Comparison of ENCODE assay signal across 24 cellular contexts in genomic region chr6:84758486-84758885, GRCh38. TPM values are rescaled to one million over a fixed set of nuclear protein-coding genes. Genes with fewer than 3 reads are reported as not detected.
A peak's percentile ranks its signal among the peaks of the same experiment; 100 is the strongest.
DNase-seq lines count a peak whose midpoint lies in the region; TF ChIP-seq lines count a peak whose summit lies in the region.
"Had no signal": no experiment of that assay in that cellular context is flagged by ENCODE, and none has a peak within 500 bp of the region (broad histone marks: within the 10 kb centered on the region; RNA-seq: fewer than 3 reads in every experiment).

No MANE protein-coding gene starts in this region.

- no peaks in the 10 kb centered on the region for H3K27me3 ChIP-seq in adipocyte (replicated peaks; ENCODE audit: control insufficient read depth, insufficient read depth, low read length)
- H3K27me3 ChIP-seq in skeletal muscle satellite cell (ENCODE audit: control insufficient read depth, insufficient read depth, low read length): no peaks in the 10 kb centered on the region
- peaks cover 18% of the 10 kb centered on the region for H3K27me3 ChIP-seq in H9 (ENCODE audit: insufficient read depth, low read length)

- no peaks in the 10 kb centered on the region for H3K79me2 ChIP-seq in H9 (ENCODE audit: insufficient read depth, low read length)

- no peak overlapping the region for H2BK20ac ChIP-seq in H9 (ENCODE audit: low read depth, low read length, poor library complexity, severe bottlenecking)

- H3K27ac Mint-ChIP-seq in Calu3 (ENCODE audit: unreplicated experiment) (peak overlapping the region; percentile 50), H9 (no peak overlapping the region)
- no peak overlapping the region for H3K27ac Mint-ChIP-seq in activated CD4-positive, alpha-beta T cell treated with anti-CD3 and anti-CD28 coated beads, Interleukin-2, amount 10 ng/mL, durations not matched to agents 7 days and 5 days
- H3K27ac Mint-ChIP-seq: CD8-positive, alpha-beta T cell had no signal

- no peak overlapping the region for H3K23ac ChIP-seq in H9 (ENCODE audit: insufficient read length, low read depth, low read length)

- H3T11ph ChIP-seq in H9 (ENCODE audit: low read length): no peak overlapping the region

- H3K4me3 Mint-ChIP-seq in Calu3 (ENCODE audit: low read depth, unreplicated experiment) (no peak overlapping the region), H9 (no peak overlapping the region)
- H3K4me3 Mint-ChIP-seq in activated CD4-positive, alpha-beta T cell treated with anti-CD3 and anti-CD28 coated beads, Interleukin-2, amount 10 ng/mL, durations not matched to agents 7 days and 5 days: no peak overlapping the region
- H3K4me3 Mint-ChIP-seq: CD8-positive, alpha-beta T cell had no signal

- no peak overlapping the region for H2BK15ac ChIP-seq in H9 (ENCODE audit: low read depth, low read length)

- H3K9me3 Mint-ChIP-seq in Calu3 (ENCODE audit: low read depth, unreplicated experiment) (no peaks in the 10 kb centered on the region), H9 (no peaks in the 10 kb centered on the region)
- H3K9me3 Mint-ChIP-seq in activated CD4-positive, alpha-beta T cell treated with anti-CD3 and anti-CD28 coated beads, Interleukin-2, amount 10 ng/mL, durations not matched to agents 7 days and 5 days: no peaks in the 10 kb centered on the region
- H3K9me3 Mint-ChIP-seq: CD8-positive, alpha-beta T cell had no signal

- no peak overlapping the region for H3K4ac ChIP-seq in H9 (ENCODE audit: low read depth, low read length)

- no peak overlapping the region for H4K8ac ChIP-seq in H9 (replicated peaks; ENCODE audit: insufficient read length, low read depth, low read length)

- intact Hi-C loops in Calu3 (cut with micrococcal nuclease; ENCODE audit: unreplicated experiment): loop anchor here (2.0 to 5.0 kb wide), 2 partner anchors 114 to 191 kb away; no protein-coding TSS in a partner anchor

- POLR2A ChIA-PET in activated CD4-positive, alpha-beta T cell treated with anti-CD3 and anti-CD28 coated beads, Interleukin-2, amount 10 ng/mL, durations not matched to agents 7 days and 5 days (lab: Charles Lee): no interaction called here

- no peak for DNase-seq in Calu3
- DNase-seq in adipocyte (ENCODE audit: low read depth): peak; percentile 35
- DNase-seq in coronary artery (ENCODE audit: low spot score): no peak
- DNase-seq in activated CD4-positive, alpha-beta T cell treated with anti-CD3 and anti-CD28 coated beads, Interleukin-2, amount 10 ng/mL, durations not matched to agents 7 days and 5 days: no peak
- DNase-seq in H9: no peak
- no peak for DNase-seq in glomerular visceral epithelial cell (ENCODE audit: extremely low spot score)
- DNase-seq: ACHN; CD8-positive, alpha-beta T cell; DMS153; GOT3; IMR-90; Karpas-422; MV-4-11; NCI-H1105 treated with DMSO at 0.1 percent for 48 hours; NCI-H2029 treated with DMSO at 0.1 percent for 48 hours; NCI-H226; NCI-H510A treated with DMSO at 0.1 percent for 48 hours; NCI-H748 treated with DMSO at 0.1 percent for 48 hours; PC-9; RPMI8226; SHP77 had no signal

- H3K36me3 ChIP-seq in adipocyte (ENCODE audit: control insufficient read depth, insufficient read depth, low read length, severe bottlenecking): peaks cover 34% of the 10 kb centered on the region
- peaks cover 38% of the 10 kb centered on the region for H3K36me3 ChIP-seq in skeletal muscle satellite cell (ENCODE audit: insufficient read depth, low read length)
- H3K36me3 ChIP-seq: BLaER1 had no signal

- no peaks in the 10 kb centered on the region for H3K27me3 Mint-ChIP-seq in Calu3 (ENCODE audit: unreplicated experiment)
- peaks cover 24% of the 10 kb centered on the region for H3K27me3 Mint-ChIP-seq in activated CD4-positive, alpha-beta T cell treated with anti-CD3 and anti-CD28 coated beads, Interleukin-2, amount 10 ng/mL, durations not matched to agents 7 days and 5 days
- H3K27me3 Mint-ChIP-seq in H9 (ENCODE audit: low read depth): peaks cover 75% of the 10 kb centered on the region

- no peak overlapping the region for H3K14ac ChIP-seq in H9 (ENCODE audit: insufficient read depth, low read length)

- no peak overlapping the region for H4K5ac ChIP-seq in H9 (ENCODE audit: insufficient read length, low read depth, low read length)

- no peak overlapping the region for H3K56ac ChIP-seq in H9 (ENCODE audit: insufficient read length, low read depth, low read length)

- H3K27ac ChIP-seq in coronary artery (peak overlapping the region; percentile 46 to 99), H9 (ENCODE audit: insufficient read length, low read depth, low read length) (no peak overlapping the region)
- H3K27ac ChIP-seq: BLaER1, PC-9 had no signal

- no TSS peak for BruUV-seq in Calu3 (replicated peaks; lab: Mats Ljungman, UMichigan)

- H3K4me1 ChIP-seq in adipocyte (ENCODE audit: control insufficient read depth, insufficient read depth, low read length) (peaks cover 55% of the 10 kb centered on the region), skeletal muscle satellite cell (ENCODE audit: control insufficient read depth, insufficient read depth, low read length) (peaks cover 18% of the 10 kb centered on the region), H9 (ENCODE audit: insufficient read depth, low read length) (no peaks in the 10 kb centered on the region)
- H3K4me1 ChIP-seq: BLaER1 had no signal

- H3K79me1 ChIP-seq in H9 (ENCODE audit: insufficient read depth, low read depth, low read length, poor library complexity, severe bottlenecking): no peaks in the 10 kb centered on the region

- peaks cover 45% of the 10 kb centered on the region for H3K36me3 Mint-ChIP-seq in Calu3 (ENCODE audit: insufficient read depth, unreplicated experiment)
- no peaks in the 10 kb centered on the region for H3K36me3 Mint-ChIP-seq in activated CD4-positive, alpha-beta T cell treated with anti-CD3 and anti-CD28 coated beads, Interleukin-2, amount 10 ng/mL, durations not matched to agents 7 days and 5 days (ENCODE audit: low read depth)
- no peaks in the 10 kb centered on the region for H3K36me3 Mint-ChIP-seq in H9 (ENCODE audit: insufficient read depth in 1 of 3, low read depth in 3 of 3)
- H3K36me3 Mint-ChIP-seq: CD8-positive, alpha-beta T cell had no signal

- no peak overlapping the region for H2AK5ac ChIP-seq in H9 (ENCODE audit: insufficient read length, low read length)

- H2AFZ ChIP-seq in H9 (ENCODE audit: low read length): no peak overlapping the region
- H2AFZ ChIP-seq: PC-9 had no signal

- CTCF ChIA-PET in Calu3 (lab: Charles Lee): interaction anchor here (0.6 kb wide), 1 partner anchor 12 kb away, joined by 5 read pairs; no protein-coding TSS in a partner anchor
- CTCF ChIA-PET in activated CD4-positive, alpha-beta T cell treated with anti-CD3 and anti-CD28 coated beads, Interleukin-2, amount 10 ng/mL, durations not matched to agents 7 days and 5 days (lab: Charles Lee): no interaction called here

- H3K9me3 ChIP-seq in adipocyte (ENCODE audit: control insufficient read depth, low read length) (no peaks in the 10 kb centered on the region), skeletal muscle satellite cell (replicated peaks; ENCODE audit: low read length) (no peaks in the 10 kb centered on the region), H9 (ENCODE audit: control insufficient read depth, low read depth, low read length) (no peaks in the 10 kb centered on the region)

- no peak for TF ChIP-seq CTCF in Calu3 (IDR thresholded peaks at IDR 0.05; ENCODE audit: unreplicated experiment)
- no peak for TF ChIP-seq CTCF in coronary artery (IDR thresholded peaks at IDR 0.05)
- TF ChIP-seq CTCF in H9 (conservative IDR thresholded peaks at IDR 0.05): no peak

- H2BK5ac ChIP-seq in H9 (ENCODE audit: insufficient read length, low read length): no peak overlapping the region

- H3K4me3 ChIP-seq in adipocyte (ENCODE audit: low read length) (peak overlapping the region; percentile 21), coronary artery (peak overlapping the region; percentile 44), skeletal muscle satellite cell (ENCODE audit: low read length) (no peak overlapping the region)
- H3K4me3 ChIP-seq: BLaER1, PC-9 had no signal

- no peak overlapping the region for H2BK120ac ChIP-seq in H9 (ENCODE audit: low read depth, low read length, poor library complexity, severe bottlenecking)

- H3K18ac ChIP-seq in H9 (ENCODE audit: insufficient read length, low read depth, low read length): no peak overlapping the region

- no peak overlapping the region for H2BK12ac ChIP-seq in H9 (ENCODE audit: insufficient read length, low read depth, low read length)

- peaks cover 10% of the 10 kb centered on the region for H3K23me2 ChIP-seq in H9 (ENCODE audit: insufficient read length, low read depth, low read length, poor library complexity, severe bottlenecking)

- H3K4me2 ChIP-seq in skeletal muscle satellite cell (ENCODE audit: low read length): peak overlapping the region; percentile 19
- no peak overlapping the region for H3K4me2 ChIP-seq in H9 (ENCODE audit: insufficient read depth, insufficient read length, low read length)
- H3K4me2 ChIP-seq: BLaER1, PC-9 had no signal

- H3K9ac ChIP-seq in adipocyte (ENCODE audit: low read length): peak overlapping the region; percentile 97
- H3K9ac ChIP-seq in skeletal muscle satellite cell (ENCODE audit: low read depth, low read length): no peak overlapping the region
- no peak overlapping the region for H3K9ac ChIP-seq in H9 (ENCODE audit: extremely low read depth, insufficient read length, low read length)
- H3K9ac ChIP-seq: BLaER1 had no signal

- H3K4me1 Mint-ChIP-seq in Calu3 (ENCODE audit: low read depth, unreplicated experiment) (peaks cover 14% of the 10 kb centered on the region), H9 (peaks cover 3 to 9% of the 10 kb centered on the region in 2 experiments; a peak in 3 of 4 replicates)
- H3K4me1 Mint-ChIP-seq in activated CD4-positive, alpha-beta T cell treated with anti-CD3 and anti-CD28 coated beads, Interleukin-2, amount 10 ng/mL, durations not matched to agents 7 days and 5 days: no peaks in the 10 kb centered on the region

- no peaks in the 10 kb centered on the region for H4K20me1 ChIP-seq in H9 (ENCODE audit: control insufficient read depth, insufficient read depth, insufficient read length)
- H4K20me1 ChIP-seq: BLaER1 had no signal

- H4K91ac ChIP-seq in H9 (ENCODE audit: insufficient read length, low read depth, low read length): no peak overlapping the region

RNA-seq across cellular contexts. Expression of gene TBX18, which starts 5.9 kb away (rescaled TPM):
- total RNA-seq in Calu3 (2022) (48.5 and 49.2 TPM in 2 replicates), H9 (2021) (0.02 TPM in 1 of 2 replicates, not detected in the other)
- 28.9 and 29.3 TPM in 2 replicates for total RNA-seq in skeletal muscle satellite cell (2012; rRNA removed)
- not detected for total RNA-seq in activated CD4-positive, alpha-beta T cell treated with anti-CD3 and anti-CD28 coated beads, Interleukin-2, amount 10 ng/mL, durations not matched to agents 7 days and 5 days
- total RNA-seq: CD8-positive, alpha-beta T cell; M059J; PC-9 had no signal

Comparison
In these comparisons a context has a peak if more than half of its experiments do, and no peak if none do; other contexts are left out.
1. RNA of gene TBX18, which starts 5.9 kb away (total RNA-seq): 48.5 to 49.2 TPM in Calu3; not detected in activated CD4-positive, alpha-beta T cell treated with anti-CD3 and anti-CD28 coated beads, Interleukin-2, amount 10 ng/mL, durations not matched to agents 7 days and 5 days and 0.02 TPM in H9; every median in the first group is over 10 times any median in the second.